21 cellular contexts compared by ENCODE assay signal in genomic region chr14:100880271-100881101, GRCh38. TPM values are rescaled to one million over a fixed set of nuclear protein-coding genes. Genes with fewer than 3 reads are reported as not detected.
"Had no signal": no experiment of that assay in that cellular context is flagged by ENCODE, and none has a peak within 500 bp of the region (broad histone marks: within the 10 kb centered on the region; RNA-seq: fewer than 3 reads in every experiment).

No MANE protein-coding gene starts in this region.

- H3K27me3 ChIP-seq: cardiac muscle cell, thyroid gland had no signal

- H3K9me3 ChIP-seq: suprapubic skin, thyroid gland had no signal

- H3K9ac ChIP-seq: parathyroid adenoma had no signal

- DNase-seq: cortex of kidney; effector CD8-positive, alpha-beta T cell; foreskin melanocyte; head of caudate nucleus; hypothalamus; mammary epithelial cell; natural killer cell; small intestine; stimulated activated CD4-positive, alpha-beta T cell treated with anti-CD3 and anti-CD28 coated beads, Interleukin-2, amount 100 ng/mL, for 48 hours; stimulated activated naive CD8-positive, alpha-beta T cell treated with anti-CD3 and anti-CD28 coated beads, Interleukin-15, Interleukin-2, amounts not matched to agents 100 U/mL and 50 U/mL, for 24 hours; thyroid gland had no signal

- H3K4me1 ChIP-seq: parathyroid adenoma, suprapubic skin, thyroid gland had no signal

- H3K36me3 ChIP-seq: cardiac muscle cell, suprapubic skin, thyroid gland had no signal

- H3K4me3 ChIP-seq: cardiac muscle cell, dorsolateral prefrontal cortex, suprapubic skin, thyroid gland had no signal

- FAIRE-seq: islet of Langerhans, small intestine, urothelium cell line had no signal

- ATAC-seq: natural killer cell; stimulated activated naive CD8-positive, alpha-beta T cell treated with anti-CD3 and anti-CD28 coated beads, Interleukin-15, Interleukin-2, amounts not matched to agents 100 U/mL and 50 U/mL, for 24 hours had no signal

- H3K27ac ChIP-seq: cardiac muscle cell, dorsolateral prefrontal cortex, parathyroid adenoma, suprapubic skin, thyroid gland had no signal

- H2AFZ ChIP-seq: parathyroid adenoma had no signal

RNA-seq across cellular contexts. Expression of gene RTL1, which starts 23.0 kb away (rescaled TPM):
- total RNA-seq: mammary epithelial cell, mesenteric fat pad, myocyte, natural killer cell, omental fat pad, pulmonary artery endothelial cell, suprapubic skin, thyroid gland had no signal
- polyA plus RNA-seq: cardiac muscle cell, mammary epithelial cell, small intestine had no signal

RNA-seq across cellular contexts. Expression of gene MEG3, which starts 54.6 kb away (rescaled TPM):
- total RNA-seq: cardiac muscle cell had no signal
- polyA plus RNA-seq: cardiac muscle cell had no signal
